22 cellular contexts compared by ENCODE assay signal in the genomic region with DNA sequence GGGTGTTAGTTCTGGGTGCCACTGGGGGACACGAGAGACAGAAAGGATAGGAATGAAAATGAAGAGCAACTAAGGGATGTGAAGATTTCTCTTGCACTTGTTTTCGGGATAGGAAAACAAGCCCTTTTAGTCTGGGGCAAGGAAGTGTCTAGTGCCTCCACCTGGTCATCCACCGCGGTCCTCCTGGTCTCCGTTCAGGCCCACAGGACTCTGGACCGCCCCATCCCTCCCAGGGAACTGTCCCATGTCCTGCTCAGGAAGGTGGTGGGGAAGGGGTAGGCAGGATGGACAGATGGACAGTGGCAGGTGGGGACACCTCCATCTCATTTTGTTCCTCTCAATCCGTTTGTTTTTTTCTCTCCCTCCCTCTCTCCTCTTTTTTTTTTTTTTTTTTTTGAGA.
"Had no signal": no experiment of that assay in that cellular context is flagged by ENCODE, and none has a peak within 500 bp of the region (broad histone marks: within the 10 kb centered on the region; RNA-seq: fewer than 3 reads in every experiment).

No MANE protein-coding gene starts in this region.

- H3K9me3 ChIP-seq: gastroesophageal sphincter, heart left ventricle, tibial artery, uterus had no signal

- H3K36me3 Mint-ChIP-seq: naive thymus-derived CD8-positive, alpha-beta T cell; neural progenitor cell had no signal

- H3K9ac ChIP-seq: neural progenitor cell had no signal

- H3K36me3 ChIP-seq: gastroesophageal sphincter, heart left ventricle, neural progenitor cell, tibial artery, uterus had no signal

- FAIRE-seq: keratinocyte had no signal

- H3K27me3 ChIP-seq: gastroesophageal sphincter, heart left ventricle, neural progenitor cell, tibial artery, uterus had no signal

- H3K4me3 ChIP-seq: gastroesophageal sphincter, heart left ventricle, lung, neural progenitor cell, tibial artery, uterus had no signal

- H3K4me1 Mint-ChIP-seq: naive thymus-derived CD8-positive, alpha-beta T cell had no signal

- H3K4me2 ChIP-seq: neural progenitor cell had no signal

- ATAC-seq: activated T-cell treated with anti-CD3 and anti-CD28 coated beads, Interleukin-2, amount 50 U/mL, for 4 hours; gastroesophageal sphincter; heart left ventricle; left lobe of liver; naive thymus-derived CD8-positive, alpha-beta T cell had no signal

- H3K27me3 Mint-ChIP-seq: stimulated activated naive CD8-positive, alpha-beta T cell treated with anti-CD3 and anti-CD28 coated beads, Interleukin-15, Interleukin-2, amounts not matched to agents 100 ng/mL and 50 ng/mL, for 24 hours had no signal

- H3K27ac ChIP-seq: epithelial cell of prostate, gastroesophageal sphincter, heart left ventricle, neural progenitor cell, tibial artery, uterus had no signal

- H3K9me3 Mint-ChIP-seq: activated naive CD4-positive, alpha-beta T cell treated with anti-CD3 and anti-CD28 coated beads for 36 hours; activated T-cell treated with anti-CD3 and anti-CD28 coated beads, Interleukin-2, amount 50 U/mL, for 4 hours; activated T-helper 2 cell treated with anti-CD3 and anti-CD28 coated beads, Interferon-gamma antibody, Interleukin-2, Interleukin-4, amounts not matched to agents 10 μg/mL and 5 μg/mL and 100 μg/mL, durations not matched to agents 14 hours and 24 hours and 36 hours; neural progenitor cell; stimulated activated naive CD8-positive, alpha-beta T cell treated with anti-CD3 and anti-CD28 coated beads, Interleukin-15, Interleukin-2, amounts not matched to agents 100 ng/mL and 50 ng/mL, for 24 hours had no signal

- H3K4me1 ChIP-seq: uterus had no signal

- H3K27ac Mint-ChIP-seq: activated naive CD4-positive, alpha-beta T cell treated with anti-CD3 and anti-CD28 coated beads for 36 hours; activated T-helper 2 cell treated with anti-CD3 and anti-CD28 coated beads, Interferon-gamma antibody, Interleukin-2, Interleukin-4, amounts not matched to agents 10 μg/mL and 5 μg/mL and 100 μg/mL, durations not matched to agents 14 hours and 24 hours and 36 hours; naive thymus-derived CD8-positive, alpha-beta T cell; neural progenitor cell; stimulated activated naive CD8-positive, alpha-beta T cell treated with anti-CD3 and anti-CD28 coated beads, Interleukin-15, Interleukin-2, amounts not matched to agents 100 ng/mL and 50 ng/mL, for 24 hours had no signal

- DNase-seq: activated CD4-positive, alpha-beta T cell treated with anti-CD3 and anti-CD28 coated beads for 4 hours; activated CD4-positive, alpha-beta T cell treated with anti-CD3 and anti-CD28 coated beads, Interleukin-2, amount 50 U/mL, for 48 hours; activated CD4-positive, CD25-positive, alpha-beta regulatory T cell; activated CD8-positive, alpha-beta memory T cell treated with anti-CD3 and anti-CD28 coated beads, Interleukin-2, amount 50 U/mL, for 48 hours; activated naive CD4-positive, alpha-beta T cell treated with anti-CD3 and anti-CD28 coated beads for 36 hours; activated T-cell treated with anti-CD3 and anti-CD28 coated beads, Interleukin-2, amount 50 U/mL, for 4 hours; stimulated activated CD4-positive, alpha-beta T cell treated with anti-CD3 and anti-CD28 coated beads, Interleukin-4, amount 100 ng/mL, for 4 hours; substantia nigra; T-helper 1 cell; T-helper 9 cell; tibial artery; uterus had no signal

- H2AFZ ChIP-seq: neural progenitor cell had no signal

- H3K4me3 Mint-ChIP-seq: activated naive CD4-positive, alpha-beta T cell treated with anti-CD3 and anti-CD28 coated beads for 36 hours; activated T-cell treated with anti-CD3 and anti-CD28 coated beads, Interleukin-2, amount 50 U/mL, for 4 hours; naive thymus-derived CD8-positive, alpha-beta T cell; neural progenitor cell; stimulated activated naive CD8-positive, alpha-beta T cell treated with anti-CD3 and anti-CD28 coated beads, Interleukin-15, Interleukin-2, amounts not matched to agents 100 ng/mL and 50 ng/mL, for 24 hours had no signal
